28 cellular contexts compared by ENCODE assay signal in the genomic region with DNA sequence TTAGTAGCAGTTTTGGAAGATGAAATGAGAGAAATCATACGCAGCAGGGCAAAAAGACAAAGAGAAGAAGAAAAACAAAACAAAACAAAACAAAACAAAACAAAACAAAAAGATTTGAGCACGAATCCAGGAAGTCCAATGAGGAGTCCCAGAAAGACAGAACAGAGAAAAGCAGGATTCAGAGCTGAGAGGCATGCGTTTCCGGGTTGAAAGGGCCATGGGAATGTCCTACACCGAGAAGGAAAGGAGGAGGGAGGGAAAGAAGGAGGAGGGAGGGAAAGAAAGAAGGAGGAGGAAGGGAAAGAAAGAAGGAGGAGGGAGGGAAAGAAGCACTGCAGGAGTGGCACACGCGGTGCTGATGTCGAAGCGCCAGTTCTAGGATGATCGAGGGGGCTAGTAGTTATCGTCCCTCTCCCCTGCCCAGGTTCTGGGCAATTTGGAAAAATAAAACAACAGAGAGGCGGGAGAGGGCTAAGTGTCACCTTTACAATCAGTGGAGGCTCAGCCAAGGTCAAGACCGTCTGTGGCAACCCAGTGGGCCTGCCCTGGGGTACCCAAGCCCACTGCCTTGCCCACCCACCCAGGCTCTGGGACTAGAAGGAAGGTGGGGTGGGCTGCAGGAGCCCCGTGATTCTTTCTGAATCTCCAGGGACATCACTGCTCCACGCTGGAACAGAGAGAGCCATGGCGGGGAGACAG.
"Had no signal": no experiment of that assay in that cellular context is flagged by ENCODE, and none has a peak within 500 bp of the region (broad histone marks: within the 10 kb centered on the region; RNA-seq: fewer than 3 reads in every experiment).

No MANE protein-coding gene starts in this region.

- ATAC-seq: effector memory CD8-positive, alpha-beta T cell; left cardiac atrium; natural killer cell had no signal

- H3K4me1 Mint-ChIP-seq: activated CD4-positive, alpha-beta memory T cell treated with anti-CD3 and anti-CD28 coated beads, Interleukin-2, amount 10 ng/mL, durations not matched to agents 7 days and 5 days; activated CD4-positive, alpha-beta T cell treated with anti-CD3 and anti-CD28 coated beads, Interleukin-2, amount 10 ng/mL, durations not matched to agents 24 days and 14 days; brain; memory B cell; natural killer cell had no signal

- H3K4me2 ChIP-seq: neural progenitor cell had no signal

- H3K36me3 ChIP-seq: adrenal gland, cardiac muscle cell, neural progenitor cell had no signal

- H3K27ac Mint-ChIP-seq: activated CD4-positive, alpha-beta memory T cell treated with anti-CD3 and anti-CD28 coated beads, Interleukin-2, amount 10 ng/mL, durations not matched to agents 7 days and 5 days; activated CD4-positive, alpha-beta T cell treated with anti-CD3 and anti-CD28 coated beads, Interleukin-2, amount 10 ng/mL, durations not matched to agents 24 days and 14 days; activated naive CD8-positive, alpha-beta T cell; brain; effector memory CD8-positive, alpha-beta T cell; memory B cell; natural killer cell; neural progenitor cell; progenitor cell of endocrine pancreas had no signal

- H3K9me3 Mint-ChIP-seq: activated CD4-positive, alpha-beta T cell treated with anti-CD3 and anti-CD28 coated beads, Interleukin-2, amount 10 ng/mL, durations not matched to agents 24 days and 14 days; activated T-cell treated with anti-CD3 and anti-CD28 coated beads, Interleukin-2, amount 50 U/mL, for 24 hours; effector memory CD8-positive, alpha-beta T cell; natural killer cell had no signal

- DNase-seq: activated CD4-positive, alpha-beta memory T cell treated with anti-CD3 and anti-CD28 coated beads, Interleukin-2, amount 10 ng/mL, durations not matched to agents 7 days and 5 days; activated CD4-positive, alpha-beta T cell treated with anti-CD3 and anti-CD28 coated beads, Interleukin-2, amount 10 ng/mL, durations not matched to agents 24 days and 14 days; activated CD4-positive, CD25-positive, alpha-beta regulatory T cell treated with anti-CD3 and anti-CD28 coated beads, Interleukin-2, amount 50 U/mL, for 72 hours; activated CD8-positive, alpha-beta memory T cell treated with anti-CD3 and anti-CD28 coated beads, Interleukin-2, amount 50 U/mL, for 48 hours; activated T-cell treated with anti-CD3 and anti-CD28 coated beads, Interleukin-2, amount 50 U/mL, for 24 hours; adrenal gland; cerebellar nuclear complex; cortex of kidney; effector memory CD8-positive, alpha-beta T cell; hippocampal formation; natural killer cell; retina; small intestine; stimulated activated CD4-positive, alpha-beta T cell treated with anti-CD3 and anti-CD28 coated beads, Interleukin-1b, Interleukin-23, amount 100 ng/mL, for 48 hours; stimulated activated CD4-positive, alpha-beta T cell treated with anti-CD3 and anti-CD28 coated beads, Interleukin-4, amount 100 ng/mL, for 4 hours; stimulated activated naive CD4-positive, alpha-beta T cell treated with Interleukin-2 at 50 U/mL for 16 hours; T-helper 2 cell; testis; trophoblast cell had no signal

- H3K36me3 Mint-ChIP-seq: activated naive CD8-positive, alpha-beta T cell; brain; memory B cell; natural killer cell had no signal

- H2AFZ ChIP-seq: neural progenitor cell had no signal

- H3K27me3 Mint-ChIP-seq: activated CD4-positive, alpha-beta memory T cell treated with anti-CD3 and anti-CD28 coated beads, Interleukin-2, amount 10 ng/mL, durations not matched to agents 7 days and 5 days; activated naive CD8-positive, alpha-beta T cell had no signal

- H3K27me3 ChIP-seq: adrenal gland, ascending aorta, cardiac muscle cell, neural progenitor cell, sigmoid colon, testis had no signal

- H3K4me3 ChIP-seq: adrenal gland, ascending aorta, cardiac muscle cell, neural progenitor cell, sigmoid colon, testis had no signal

- H3K4me1 ChIP-seq: adrenal gland, ascending aorta, neural progenitor cell, testis had no signal

- H3K9me3 ChIP-seq: adrenal gland, ascending aorta, sigmoid colon, testis had no signal

- H3K4me3 Mint-ChIP-seq: activated CD4-positive, alpha-beta memory T cell treated with anti-CD3 and anti-CD28 coated beads, Interleukin-2, amount 10 ng/mL, durations not matched to agents 7 days and 5 days; activated CD4-positive, alpha-beta T cell treated with anti-CD3 and anti-CD28 coated beads, Interleukin-2, amount 10 ng/mL, durations not matched to agents 24 days and 14 days; activated naive CD8-positive, alpha-beta T cell; activated T-cell treated with anti-CD3 and anti-CD28 coated beads, Interleukin-2, amount 50 U/mL, for 24 hours; brain; effector memory CD8-positive, alpha-beta T cell; memory B cell; natural killer cell; neural progenitor cell had no signal

- H3K27ac ChIP-seq: adrenal gland, ascending aorta, cardiac muscle cell, neural progenitor cell, sigmoid colon, testis had no signal

- H3K9ac ChIP-seq: neural progenitor cell had no signal
